10 cellular contexts compared by ENCODE assay signal in the genomic region with DNA sequence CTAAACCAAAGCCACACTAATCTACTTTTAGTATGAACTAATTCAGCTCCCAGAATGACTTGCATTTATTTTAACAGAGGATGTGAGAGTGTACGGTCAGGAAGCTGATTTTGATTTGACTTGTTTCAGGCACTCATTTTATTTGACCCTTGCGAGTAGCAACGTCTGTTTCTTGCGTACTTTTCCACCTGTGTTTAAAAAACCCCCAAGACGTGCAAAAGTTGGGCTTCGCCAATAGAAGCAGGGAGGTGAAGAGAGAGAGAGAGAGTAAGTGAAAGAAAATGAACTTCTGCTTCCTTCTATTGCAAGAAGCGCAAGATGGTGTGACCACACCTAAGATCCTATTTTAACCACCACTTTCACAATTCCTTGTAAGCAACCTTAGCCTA. TPM values are rescaled to one million over a fixed set of nuclear protein-coding genes. Genes with fewer than 3 reads are reported as not detected.
DNase-seq lines count a peak whose midpoint lies in the region; ATAC-seq, FAIRE-seq and TF ChIP-seq lines count a peak whose summit lies in the region.
"Had no signal": no experiment of that assay in that cellular context is flagged by ENCODE, and none has a peak within 500 bp of the region (broad histone marks: within the 10 kb centered on the region; RNA-seq: fewer than 3 reads in every experiment).

No MANE protein-coding gene starts in this region.

- WGBS in A549 (ENCODE audit: missing lambda C conversion rate) = 80% methylated on average over 7 of the region's 7 CpGs

- no peak overlapping the region for H3K27ac Mint-ChIP-seq in type B pancreatic cell
- H3K27ac Mint-ChIP-seq: CD4-positive, CD25-positive, alpha-beta regulatory T cell had no signal

- no peaks in the 10 kb centered on the region for H3K36me3 Mint-ChIP-seq in type B pancreatic cell
- H3K36me3 Mint-ChIP-seq: CD4-positive, CD25-positive, alpha-beta regulatory T cell had no signal

- no peak overlapping the region for H3K4me3 Mint-ChIP-seq in type B pancreatic cell

- H3K27me3 Mint-ChIP-seq in type B pancreatic cell = no peaks in the 10 kb centered on the region
- H3K27me3 Mint-ChIP-seq: CD4-positive, CD25-positive, alpha-beta regulatory T cell had no signal

- POLR2A ChIA-PET in A549 (lab: Yijun Ruan, JAX) = no interaction called here

- H3K9me3 ChIP-seq in A549 = no peaks in the 10 kb centered on the region

- ATAC-seq in A549 (no peak), GM19324 (IDR thresholded peaks at IDR 0.05; ENCODE audit: low FRiP score, unreplicated experiment) (peak; percentile 37), HG03066 (IDR thresholded peaks at IDR 0.05; ENCODE audit: low read depth, unreplicated experiment) (peak; percentile 48)

- TF ChIP-seq CTCF in A549 (IDR thresholded peaks at IDR 0.05) (no peak), type B pancreatic cell (conservative IDR thresholded peaks at IDR 0.05) (no peak)

- no peak overlapping the region for H3K4me2 ChIP-seq in A549

- no peak for FAIRE-seq in A549 (lab: Jason Lieb, UNC)

- H3K4me1 ChIP-seq in A549 = no peaks in the 10 kb centered on the region

- no peaks in the 10 kb centered on the region for H3K9me3 Mint-ChIP-seq in type B pancreatic cell
- H3K9me3 Mint-ChIP-seq: CD4-positive, CD25-positive, alpha-beta regulatory T cell had no signal

- peaks cover 6% of the 10 kb centered on the region for H3K4me1 Mint-ChIP-seq in type B pancreatic cell (ENCODE audit: unreplicated experiment)

- no peak for DNase-seq in A549 (ENCODE audit: low read depth in 1 of 2, low spot score in 1 of 2)
- peak; percentile 17 for DNase-seq in SKM-1 (lab: John Stamatoyannopoulos, UW; ENCODE audit: unreplicated experiment)
- no peak for DNase-seq in type B pancreatic cell (ENCODE audit: extremely low spot score, unreplicated experiment)
- no peak for DNase-seq in cardiac septum (ENCODE audit: low spot score)
- DNase-seq in glomerular visceral epithelial cell (ENCODE audit: extremely low spot score) = no peak
- no peak for DNase-seq in A172 (ENCODE audit: low spot score)
- DNase-seq: NCI-H1417 had no signal

- no peak for TF ChIP-seq EP300 in A549 (IDR thresholded peaks at IDR 0.05)

- TF ChIP-seq RAD21 in A549 (conservative IDR thresholded peaks at IDR 0.05 in 1 of 2, IDR thresholded peaks at IDR 0.05 in 1 of 2) = no peak

- no peak for TF ChIP-seq POLR2A in A549 (IDR thresholded peaks at IDR 0.05; ENCODE audit: low read length)

- intact Hi-C loops in cardiac septum (cut with DNase I) = no loop called here

- H3K27ac ChIP-seq in A549 = no peak overlapping the region

- H3K4me3 ChIP-seq in A549 = no peak overlapping the region

- CTCF ChIA-PET in A549 (lab: Yijun Ruan, JAX) = no interaction called here

TF ChIP-seq in A549, 52 proteins besides CTCF, POLR2A, EP300 and RAD21:
- TF ChIP-seq NFE2L2 (conservative IDR thresholded peaks at IDR 0.05; ENCODE audit: low read length) = peak; percentile 44
- no peak for TF ChIP-seq JUNB (IDR thresholded peaks at IDR 0.05)
- TF ChIP-seq PBX3 (IDR thresholded peaks at IDR 0.05) = no peak
- no peak for TF ChIP-seq CBX8 (IDR thresholded peaks at IDR 0.05)
- TF ChIP-seq HOXB13 (CRISPR knock-in tag; IDR thresholded peaks at IDR 0.05; ENCODE audit: low read depth) = no peak
- TF ChIP-seq HDAC2 (IDR thresholded peaks at IDR 0.05) = no peak
TF ChIP-seq in A549: peak in this region for 1.

RNA-seq across cellular contexts. Expression of gene SLC15A4, which starts 6.7 kb away (rescaled TPM):
- polyA plus RNA-seq in A549 (2011; rRNA removed) (37.8 and 40.0 TPM in 2 replicates), A549 (2017; fragmentation: RNase III; extraction: RNeasy Plus Mini Kit Qiagen cat#74134 plus additional on column Dnase treatment) (21.2 to 21.9 TPM (median 21.6 TPM) in 3 replicates)
- 18.4 and 25.0 TPM in 2 replicates for polyA plus RNA-seq in A549 (2012; cell fraction: cytosol; rRNA removed)
- polyA plus RNA-seq in A549 (2012; cell fraction: nucleus; rRNA removed) = 32.7 and 42.7 TPM in 2 replicates
- 65.8 and 67.5 TPM in 2 replicates for polyA minus RNA-seq in A549 (2011; rRNA and poly(A)+ RNA removed)
- total RNA-seq in type B pancreatic cell (ENCODE audit: low replicate concordance) (24.6 and 28.8 TPM in 2 replicates), cardiac septum (15.8 TPM)
- total RNA-seq in A172 (2014; rRNA removed; shearing (Covaris generic)) = 26.7 and 30.3 TPM in 2 replicates

RNA-seq across cellular contexts. Expression of gene GLT1D1, which starts 22.8 kb away (rescaled TPM):
- polyA plus RNA-seq in A549 (2011; rRNA removed) (not detected in 2 replicates), A549 (2017; fragmentation: RNase III; extraction: RNeasy Plus Mini Kit Qiagen cat#74134 plus additional on column Dnase treatment) (not detected in 3 replicates)
- not detected in 2 replicates for polyA plus RNA-seq in A549 (2012; cell fraction: cytosol; rRNA removed)
- polyA plus RNA-seq in A549 (2012; cell fraction: nucleus; rRNA removed) = not detected in 2 replicates
- polyA minus RNA-seq in A549 (2011; rRNA and poly(A)+ RNA removed) = not detected in 2 replicates
- total RNA-seq in type B pancreatic cell (ENCODE audit: low replicate concordance) (2.5 and 2.6 TPM in 2 replicates), cardiac septum (1.1 TPM)
- total RNA-seq in A172 (2014; rRNA removed; shearing (Covaris generic)) = not detected in 2 replicates
- total RNA-seq: CD4-positive, CD25-positive, alpha-beta regulatory T cell had no signal

Comparison
In these comparisons a context has a peak if more than half of its experiments do, and no peak if none do; other contexts are left out.
1. ATAC-seq: peak in GM19324 (single experiment) and HG03066 (single experiment); none in A549 (0 of 2).